In genomic region chr15:38461089-38461833, GRCh38 we compare ENCODE assay signal across 11 cellular contexts. TPM values are rescaled to one million over a fixed set of nuclear protein-coding genes. Genes with fewer than 3 reads are reported as not detected.
DNase-seq lines count a peak whose midpoint lies in the region; ATAC-seq and TF ChIP-seq lines count a peak whose summit lies in the region.
"Had no signal": no experiment of that assay in that cellular context is flagged by ENCODE, and none has a peak within 500 bp of the region (broad histone marks: within the 10 kb centered on the region; RNA-seq: fewer than 3 reads in every experiment).

No MANE protein-coding gene starts in this region.

- peak; percentile 35 for DNase-seq in HCEC 1CT
- DNase-seq in M059J (ENCODE audit: low read depth): peak; percentile 18
- DNase-seq in lower lobe of right lung: no peak
- no peak for DNase-seq in NCI-H146 treated with DMSO at 0.1 percent for 48 hours (lab: John Stamatoyannopoulos, UW; ENCODE audit: unreplicated experiment)
- DNase-seq in HuH-7.5 (ENCODE audit: low spot score): no peak
- DNase-seq: activated T-cell treated with anti-CD3 and anti-CD28 coated beads, Interleukin-2, amount 50 U/mL, for 24 hours; SHP77; trophoblast cell had no signal

- peaks cover 9% of the 10 kb centered on the region for H3K4me1 ChIP-seq in lower lobe of right lung

- H3K9me3 ChIP-seq in lower lobe of right lung: no peaks in the 10 kb centered on the region

- H3K27me3 ChIP-seq in lower lobe of right lung (ENCODE audit: low read depth): no peaks in the 10 kb centered on the region

- TF ChIP-seq CTCF in lower lobe of right lung (IDR thresholded peaks at IDR 0.05): no peak

- intact Hi-C loops in lower lobe of right lung (cut with DNase I): no loop called here

- no peak overlapping the region for H3K27ac ChIP-seq in lower lobe of right lung

- peaks cover 10% of the 10 kb centered on the region for H3K36me3 ChIP-seq in lower lobe of right lung

- H3K4me3 ChIP-seq in lower lobe of right lung: no peak overlapping the region

- ATAC-seq in GM18867 (IDR thresholded peaks at IDR 0.05; ENCODE audit: unreplicated experiment) (peak; percentile 86), lower lobe of right lung (peak; percentile 23 to 37), HG02763 (IDR thresholded peaks at IDR 0.05; ENCODE audit: unreplicated experiment) (no peak), GM19324 (IDR thresholded peaks at IDR 0.05; ENCODE audit: low FRiP score, unreplicated experiment) (no peak)

RNA-seq across cellular contexts. Expression of gene FAM98B, which starts 7.3 kb away (rescaled TPM):
- total RNA-seq in M059J (2014; rRNA removed; shearing (Covaris generic)): 3.5 and 24.9 TPM in 2 replicates
- 16.8 TPM for total RNA-seq in lower lobe of right lung

Comparison
In these comparisons a context has a peak if more than half of its experiments do, and no peak if none do; other contexts are left out.
1. ATAC-seq: peak in GM18867 (single experiment) and lower lobe of right lung (2 of 2); none in HG02763 (single experiment) and GM19324 (single experiment).
2. DNase-seq: peak in HCEC 1CT (single experiment) and M059J (single experiment); none in lower lobe of right lung (single experiment), NCI-H146 treated with DMSO at 0.1 percent for 48 hours (single experiment) and HuH-7.5 (single experiment).